ENCODE assay signal across 8 cellular contexts in the genomic region with DNA sequence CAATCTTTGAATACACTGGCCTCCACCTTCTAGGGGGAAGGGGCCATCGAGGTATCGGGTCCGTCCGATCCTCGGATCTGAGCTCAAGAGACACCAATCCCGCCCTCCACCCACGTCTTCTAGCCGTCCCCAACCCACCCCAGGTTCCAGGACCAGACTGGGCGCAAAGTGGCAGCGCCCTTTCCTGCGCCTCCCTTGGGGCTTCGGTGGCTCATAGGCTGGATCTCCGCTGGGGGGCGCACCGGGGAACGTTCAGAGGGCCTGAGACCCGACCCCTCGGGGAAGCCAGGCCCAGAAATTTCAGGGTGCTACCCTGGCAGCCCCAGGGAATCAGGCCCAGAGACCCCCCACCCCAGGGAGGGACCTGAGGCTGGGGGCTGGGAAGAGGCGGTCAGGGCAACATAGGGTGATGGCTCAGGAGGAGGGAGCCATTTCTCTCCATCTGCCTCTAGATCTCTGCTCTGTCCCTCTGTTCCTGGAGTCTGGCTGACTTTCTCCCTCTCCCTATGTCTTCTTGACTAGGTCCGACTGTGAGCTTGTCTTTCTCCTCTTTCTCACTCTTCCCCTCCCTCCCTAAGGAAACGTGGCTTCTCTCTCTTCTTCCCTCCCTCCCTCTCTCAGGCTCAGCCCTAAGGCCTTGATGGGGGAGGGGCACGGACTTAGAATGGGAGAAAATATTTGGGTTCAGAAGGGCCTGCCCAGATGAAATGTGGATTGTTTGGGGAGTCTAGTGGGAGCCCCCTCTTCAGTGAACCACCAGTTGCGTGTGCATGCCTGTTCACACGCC. TPM values are rescaled to one million over a fixed set of nuclear protein-coding genes. Genes with fewer than 3 reads are reported as not detected.
A peak's percentile ranks its signal among the peaks of the same experiment; 100 is the strongest.
DNase-seq lines count a peak whose midpoint lies in the region; ATAC-seq lines count a peak whose summit lies in the region.

No MANE protein-coding gene starts in this region.

- no peak overlapping the region for H3K27ac ChIP-seq in SK-N-MC
- peak overlapping the region; percentile 50 for H3K27ac ChIP-seq in muscle layer of duodenum (ENCODE audit: low read length)

- H3K9me3 ChIP-seq in SK-N-MC (ENCODE audit: low read depth, low read length) = no peaks in the 10 kb centered on the region
- no peaks in the 10 kb centered on the region for H3K9me3 ChIP-seq in muscle layer of duodenum (ENCODE audit: control insufficient read depth in 1 of 2, low read length in 2 of 2)

- no peak overlapping the region for H3K9ac ChIP-seq in SK-N-MC (ENCODE audit: insufficient read length)

- ATAC-seq in GM18868 (IDR thresholded peaks at IDR 0.05; ENCODE audit: unreplicated experiment) (peak; percentile 48), HG03139 (IDR thresholded peaks at IDR 0.05; ENCODE audit: unreplicated experiment) (no peak), HG02840 (IDR thresholded peaks at IDR 0.05; ENCODE audit: low FRiP score, unreplicated experiment) (no peak), HG02763 (IDR thresholded peaks at IDR 0.05; ENCODE audit: unreplicated experiment) (no peak)

- peaks cover 9 to 25% of the 10 kb centered on the region in 2 donors for H3K4me1 ChIP-seq in muscle layer of duodenum (ENCODE audit: control insufficient read depth in 1 of 2, insufficient read depth in 2 of 2, low read length in 2 of 2)

- DNase-seq in SK-N-MC (ENCODE audit: low read depth, low spot score) (no peak), ureter (ENCODE audit: low spot score) (peak; percentile 76)
- DNase-seq in effector CD8-positive, alpha-beta T cell (lab: John Stamatoyannopoulos, UW) = peak; percentile 14

- H3K4me3 ChIP-seq in SK-N-MC (peak overlapping the region; percentile 75), muscle layer of duodenum (ENCODE audit: low read depth in 1 of 2, low read length in 2 of 2) (peak overlapping the region; percentile 59 to 67)

- H3K36me3 ChIP-seq in SK-N-MC (ENCODE audit: insufficient read depth, low read length) (no peaks in the 10 kb centered on the region), muscle layer of duodenum (ENCODE audit: control insufficient read depth in 1 of 2, insufficient read depth in 2 of 2, low read length in 2 of 2) (no peaks in the 10 kb centered on the region)

- H3K27me3 ChIP-seq in muscle layer of duodenum (ENCODE audit: low read depth, low read length) = peaks cover 7% of the 10 kb centered on the region

RNA-seq across cellular contexts. Expression of a gene that starts 1.1 kb away (rescaled TPM):
- total RNA-seq in ureter = 39.6 TPM
